ENCODE assay signal across 16 cellular contexts in genomic region chr20:2691127-2691526, GRCh38. TPM values are rescaled to one million over a fixed set of nuclear protein-coding genes. Genes with fewer than 3 reads are reported as not detected.
DNase-seq lines count a peak whose midpoint lies in the region; ATAC-seq and TF ChIP-seq lines count a peak whose summit lies in the region.
"Had no signal": no experiment of that assay in that cellular context is flagged by ENCODE, and none has a peak within 500 bp of the region (broad histone marks: within the 10 kb centered on the region; RNA-seq: fewer than 3 reads in every experiment).

No MANE protein-coding gene starts in this region.

- no peak overlapping the region for H2AFZ ChIP-seq in neural progenitor cell (replicated peaks)

- no peak overlapping the region for H3K27ac ChIP-seq in neural progenitor cell

- no peak for DNase-seq in T-helper 2 cell treated with Interferon-gamma antibody and Interleukin-4, amounts not matched to agents 5 μg/mL and 100 μg/mL, for 36 hours (ENCODE audit: low spot score)
- DNase-seq in T-helper 2 cell, result no peak
- no peak for DNase-seq in HFFc6
- DNase-seq in central memory CD8-positive, alpha-beta T cell (ENCODE audit: low spot score in 2 of 2), result no peak
- no peak for DNase-seq in neural progenitor cell (ENCODE audit: low spot score)
- no peak for DNase-seq in ureter (ENCODE audit: low spot score)
- no peak for DNase-seq in effector CD4-positive, alpha-beta T cell
- no peak for DNase-seq in left cardiac atrium
- DNase-seq: activated CD4-positive, alpha-beta T cell treated with anti-CD3 and anti-CD28 coated beads, Interleukin-2, amount 50 U/mL, for 48 hours; adrenal gland; COR-L47; heart left ventricle; MG63; NCI-H774 had no signal

- H3K4me2 ChIP-seq in neural progenitor cell, result no peak overlapping the region

- H3K4me3 Mint-ChIP-seq in T-helper 2 cell treated with Interferon-gamma antibody and Interleukin-4, amounts not matched to agents 5 μg/mL and 100 μg/mL, for 36 hours, result peak overlapping the region; percentile 96
- peak overlapping the region; percentile 90; the same call in 1 of the 2 replicates for H3K4me3 Mint-ChIP-seq in HFFc6
- peak overlapping the region; percentile 88 for H3K4me3 Mint-ChIP-seq in central memory CD8-positive, alpha-beta T cell
- peak overlapping the region; percentile 96 for H3K4me3 Mint-ChIP-seq in neural progenitor cell

- H4K20me1 ChIP-seq in neural progenitor cell (ENCODE audit: low read depth), result peaks cover 41% of the 10 kb centered on the region

- no peak for ATAC-seq in central memory CD8-positive, alpha-beta T cell (replicated peaks; ENCODE audit: extremely low read depth, poor library complexity, severe bottlenecking)
- no peak for ATAC-seq in left cardiac atrium
- ATAC-seq: heart left ventricle had no signal

- H3F3A ChIP-seq in neural progenitor cell (ENCODE audit: low read depth), result peaks cover 17% of the 10 kb centered on the region

- peaks cover 6% of the 10 kb centered on the region for H3K4me1 ChIP-seq in neural progenitor cell

- no peak overlapping the region for H3K9ac ChIP-seq in neural progenitor cell

- H3K79me2 ChIP-seq in neural progenitor cell (ENCODE audit: low read depth), result no peaks in the 10 kb centered on the region

- peaks cover 49% of the 10 kb centered on the region for H3K27me3 Mint-ChIP-seq in T-helper 2 cell treated with Interferon-gamma antibody and Interleukin-4, amounts not matched to agents 5 μg/mL and 100 μg/mL, for 36 hours (ENCODE audit: low read depth)
- H3K27me3 Mint-ChIP-seq in HFFc6 (ENCODE audit: insufficient read depth) (peaks cover 41% of the 10 kb centered on the region), neural progenitor cell (ENCODE audit: insufficient read depth, low read depth) (peaks cover 56% of the 10 kb centered on the region)
- H3K27me3 Mint-ChIP-seq in central memory CD8-positive, alpha-beta T cell, result peaks cover 36% of the 10 kb centered on the region

- H3K27me3 ChIP-seq in neural progenitor cell, result peaks cover 98% of the 10 kb centered on the region
- H3K27me3 ChIP-seq: vagina had no signal

- H3K36me3 Mint-ChIP-seq in T-helper 2 cell treated with Interferon-gamma antibody and Interleukin-4, amounts not matched to agents 5 μg/mL and 100 μg/mL, for 36 hours (ENCODE audit: low read depth), result peaks cover 8% of the 10 kb centered on the region
- peaks cover 5% of the 10 kb centered on the region for H3K36me3 Mint-ChIP-seq in HFFc6 (ENCODE audit: low read depth)
- H3K36me3 Mint-ChIP-seq in central memory CD8-positive, alpha-beta T cell (ENCODE audit: insufficient read depth), result peaks cover 6% of the 10 kb centered on the region
- H3K36me3 Mint-ChIP-seq in neural progenitor cell, result peaks cover 4% of the 10 kb centered on the region

- TF ChIP-seq CTCF in HFFc6 (IDR thresholded peaks at IDR 0.05) (no peak), neural progenitor cell (IDR thresholded peaks at IDR 0.05) (no peak)

- intact Hi-C loops in left cardiac atrium (cut with DNase I), result no loop called here

- H3K9me3 ChIP-seq in neural progenitor cell (ENCODE audit: low read depth), result no peaks in the 10 kb centered on the region
- H3K9me3 ChIP-seq: adrenal gland, heart left ventricle, MG63, vagina had no signal

- H3K4me3 ChIP-seq in neural progenitor cell, result no peak overlapping the region
- H3K4me3 ChIP-seq: MG63 had no signal

- peak overlapping the region; percentile 41 for H3K27ac Mint-ChIP-seq in T-helper 2 cell treated with Interferon-gamma antibody and Interleukin-4, amounts not matched to agents 5 μg/mL and 100 μg/mL, for 36 hours
- H3K27ac Mint-ChIP-seq in HFFc6 (no peak overlapping the region), neural progenitor cell (no peak overlapping the region)
- H3K27ac Mint-ChIP-seq in central memory CD8-positive, alpha-beta T cell (ENCODE audit: low read depth), result peak overlapping the region; percentile 86

- no peaks in the 10 kb centered on the region for H3K36me3 ChIP-seq in neural progenitor cell
- H3K36me3 ChIP-seq: adrenal gland, heart left ventricle, MG63, vagina had no signal

- H3K9me3 Mint-ChIP-seq in T-helper 2 cell treated with Interferon-gamma antibody and Interleukin-4, amounts not matched to agents 5 μg/mL and 100 μg/mL, for 36 hours, result no peaks in the 10 kb centered on the region
- H3K9me3 Mint-ChIP-seq in HFFc6, result no peaks in the 10 kb centered on the region
- H3K9me3 Mint-ChIP-seq in central memory CD8-positive, alpha-beta T cell, result no peaks in the 10 kb centered on the region
- H3K9me3 Mint-ChIP-seq in neural progenitor cell, result peaks cover 3% of the 10 kb centered on the region

- H3K4me1 Mint-ChIP-seq in T-helper 2 cell treated with Interferon-gamma antibody and Interleukin-4, amounts not matched to agents 5 μg/mL and 100 μg/mL, for 36 hours (ENCODE audit: low read depth), result peaks cover 28% of the 10 kb centered on the region
- H3K4me1 Mint-ChIP-seq in HFFc6 (ENCODE audit: low read depth), result peaks cover 8% of the 10 kb centered on the region
- peaks cover 34% of the 10 kb centered on the region for H3K4me1 Mint-ChIP-seq in central memory CD8-positive, alpha-beta T cell
- peaks cover 28% of the 10 kb centered on the region for H3K4me1 Mint-ChIP-seq in neural progenitor cell

RNA-seq across cellular contexts. Expression of gene EBF4, which starts 1.5 kb away (rescaled TPM):
- under 1 TPM in 3 of 6 experiments, not detected in 3; 0.14 to 0.48 (median 0.46) TPM for total RNA-seq in HFFc6 (2021; fragmentation: NEBNext Ultra II Directional; extraction: Animal tissue kit (Norgen Biotek cat#: 25700))
- total RNA-seq in neural progenitor cell (ENCODE audit: low replicate concordance) (1.9 and 2.5 TPM in 2 replicates), ureter (30.3 TPM), left cardiac atrium (1 to 10 TPM; 4.4 to 6.5 TPM)
- total RNA-seq: HT1080 had no signal

RNA-seq across cellular contexts. Expression of gene IDH3B, which starts 27.1 kb away (rescaled TPM):
- 10 to 100 TPM; 63.1 to 87.8 (median 79.8) TPM for total RNA-seq in HFFc6 (2021; fragmentation: NEBNext Ultra II Directional; extraction: Animal tissue kit (Norgen Biotek cat#: 25700))
- total RNA-seq in neural progenitor cell (ENCODE audit: low replicate concordance) (94.3 and 111 TPM in 2 replicates), ureter (79.8 TPM), left cardiac atrium (100 to 1,000 TPM; 149 to 166 TPM)

RNA-seq across cellular contexts. Expression of gene NOP56, which starts 38.7 kb away (rescaled TPM):
- 100 to 1,000 TPM; 151 to 222 (median 165) TPM for total RNA-seq in HFFc6 (2021; fragmentation: NEBNext Ultra II Directional; extraction: Animal tissue kit (Norgen Biotek cat#: 25700))
- total RNA-seq in neural progenitor cell (ENCODE audit: low replicate concordance) (246 and 288 TPM in 2 replicates), ureter (179 TPM), left cardiac atrium (10 to 100 TPM; 63.3 to 91.3 TPM)

Comparison
In these comparisons a context has a peak if more than half of its experiments do, and no peak if none do; other contexts are left out.
1. H3K27ac Mint-ChIP-seq: peak in T-helper 2 cell treated with Interferon-gamma antibody and Interleukin-4, amounts not matched to agents 5 μg/mL and 100 μg/mL, for 36 hours (single experiment) and central memory CD8-positive, alpha-beta T cell (single experiment); none in HFFc6 (single experiment) and neural progenitor cell (single experiment).
2. Peak in every context shown above with its lines, with median percentiles within 50 percentile points of each other: H3K4me3 Mint-ChIP-seq.